In genomic region chr9:34400686-34401602, GRCh38 we compare ENCODE assay signal across 34 cellular contexts. TPM values are rescaled to one million over a fixed set of nuclear protein-coding genes. Genes with fewer than 3 reads are reported as not detected.
"Had no signal": no experiment of that assay in that cellular context is flagged by ENCODE, and none has a peak within 500 bp of the region (broad histone marks: within the 10 kb centered on the region; RNA-seq: fewer than 3 reads in every experiment).

No MANE protein-coding gene starts in this region.

- H3K36me3 Mint-ChIP-seq: activated naive CD8-positive, alpha-beta T cell treated with anti-CD3 and anti-CD28 coated beads for 36 hours had no signal

- H3K4me3 ChIP-seq: adrenal gland, body of pancreas, coronary artery, dorsolateral prefrontal cortex, esophagus squamous epithelium, gastroesophageal sphincter, heart right ventricle had no signal

- H3K4me1 Mint-ChIP-seq: activated CD4-positive, alpha-beta memory T cell treated with anti-CD3 and anti-CD28 coated beads, Interleukin-2, amount 10 ng/mL, durations not matched to agents 7 days and 5 days; activated CD4-positive, alpha-beta T cell treated with anti-CD3 and anti-CD28 coated beads, Interleukin-2, amount 10 ng/mL, durations not matched to agents 7 days and 5 days; activated naive CD4-positive, alpha-beta T cell treated with anti-CD3 and anti-CD28 coated beads, Interleukin-2, amount 50 U/mL, for 24 hours; activated naive CD8-positive, alpha-beta T cell treated with anti-CD3 and anti-CD28 coated beads for 36 hours; activated naive CD8-positive, alpha-beta T cell treated with anti-CD3 and anti-CD28 coated beads, Interleukin-2, amount 50 U/mL, for 24 hours had no signal

- H3K27me3 Mint-ChIP-seq: activated CD4-positive, alpha-beta memory T cell treated with anti-CD3 and anti-CD28 coated beads, Interleukin-2, amount 10 ng/mL, durations not matched to agents 7 days and 5 days; activated CD4-positive, alpha-beta T cell treated with anti-CD3 and anti-CD28 coated beads, Interleukin-2, amount 10 ng/mL, durations not matched to agents 7 days and 5 days; activated naive CD4-positive, alpha-beta T cell treated with anti-CD3 and anti-CD28 coated beads, Interleukin-2, amount 50 U/mL, for 24 hours; activated naive CD8-positive, alpha-beta T cell treated with anti-CD3 and anti-CD28 coated beads for 36 hours; activated naive CD8-positive, alpha-beta T cell treated with anti-CD3 and anti-CD28 coated beads, Interleukin-2, amount 50 U/mL, for 24 hours; dendritic cell treated with granulocyte-macrophage colony-stimulating factor and Interleukin-4, amounts not matched to agents 40 ng/mL and 50 ng/mL, for 4 days; effector memory CD8-positive, alpha-beta T cell had no signal

- H3K27ac ChIP-seq: adrenal gland, body of pancreas, coronary artery, epithelial cell of prostate, esophagus squamous epithelium, gastroesophageal sphincter, heart right ventricle had no signal

- H3K9me3 ChIP-seq: adrenal gland, body of pancreas, esophagus squamous epithelium, gastroesophageal sphincter, heart right ventricle had no signal

- H3K4me1 ChIP-seq: adrenal gland, body of pancreas, esophagus squamous epithelium had no signal

- ATAC-seq: activated naive CD8-positive, alpha-beta T cell treated with anti-CD3 and anti-CD28 coated beads, Interleukin-2, amount 50 U/mL, for 24 hours; body of pancreas; effector memory CD8-positive, alpha-beta T cell; gastroesophageal sphincter; heart right ventricle had no signal

- DNase-seq: activated CD4-positive, alpha-beta memory T cell treated with anti-CD3 and anti-CD28 coated beads, Interleukin-2, amount 10 ng/mL, durations not matched to agents 7 days and 5 days; activated CD4-positive, alpha-beta T cell treated with anti-CD3 and anti-CD28 coated beads for 1 hour; activated CD4-positive, alpha-beta T cell treated with anti-CD3 and anti-CD28 coated beads for 4 hours; activated CD4-positive, alpha-beta T cell treated with anti-CD3 and anti-CD28 coated beads, Interleukin-2, amount 10 ng/mL, durations not matched to agents 7 days and 5 days; activated CD4-positive, alpha-beta T cell treated with anti-CD3 and anti-CD28 coated beads, Interleukin-2, amount 50 U/mL, for 4 hours; activated effector memory CD4-positive, alpha-beta T cell treated with anti-CD3 and anti-CD28 coated beads, Interleukin-2, amount 50 U/mL, for 16 hours; activated naive CD4-positive, alpha-beta T cell treated with anti-CD3 and anti-CD28 coated beads for 36 hours; activated naive CD8-positive, alpha-beta T cell treated with anti-CD3 and anti-CD28 coated beads for 36 hours; activated naive CD8-positive, alpha-beta T cell treated with anti-CD3 and anti-CD28 coated beads, Interleukin-2, amount 50 U/mL, for 24 hours; activated T-cell treated with anti-CD3 and anti-CD28 coated beads, Interleukin-2, amount 50 U/mL, for 1 hour; activated T-cell treated with anti-CD3 and anti-CD28 coated beads, Interleukin-2, amount 50 U/mL, for 48 hours; adrenal gland; amygdala; aorta; body of pancreas; central memory CD4-positive, alpha-beta T cell; dorsolateral prefrontal cortex; effector memory CD8-positive, alpha-beta T cell; esophagus squamous epithelium; foreskin melanocyte; heart right ventricle; T-helper 2 cell had no signal

- H3K27ac Mint-ChIP-seq: activated CD4-positive, alpha-beta memory T cell treated with anti-CD3 and anti-CD28 coated beads, Interleukin-2, amount 10 ng/mL, durations not matched to agents 7 days and 5 days; activated CD4-positive, alpha-beta T cell treated with anti-CD3 and anti-CD28 coated beads, Interleukin-2, amount 10 ng/mL, durations not matched to agents 7 days and 5 days; activated naive CD4-positive, alpha-beta T cell treated with anti-CD3 and anti-CD28 coated beads for 36 hours; activated naive CD4-positive, alpha-beta T cell treated with anti-CD3 and anti-CD28 coated beads, Interleukin-2, amount 50 U/mL, for 24 hours; activated naive CD8-positive, alpha-beta T cell treated with anti-CD3 and anti-CD28 coated beads for 36 hours; activated naive CD8-positive, alpha-beta T cell treated with anti-CD3 and anti-CD28 coated beads, Interleukin-2, amount 50 U/mL, for 24 hours; activated T-helper 1 cell treated with anti-CD3 and anti-CD28 coated beads, Interleukin-12 subunit alpha, Interleukin-12 subunit beta, Interleukin-2, Interleukin-4 antibody, amounts not matched to agents 30 ng/mL and 10 ng/mL and 1 ng/mL, durations not matched to agents 14 hours and 24 hours and 36 hours; activated T-helper 2 cell treated with anti-CD3 and anti-CD28 coated beads, Interferon-gamma antibody, Interleukin-2, Interleukin-4, amounts not matched to agents 10 μg/mL and 5 μg/mL and 100 μg/mL, durations not matched to agents 14 hours and 24 hours and 36 hours; dendritic cell treated with granulocyte-macrophage colony-stimulating factor and Interleukin-4, amounts not matched to agents 40 ng/mL and 50 ng/mL, for 4 days; effector memory CD8-positive, alpha-beta T cell had no signal

- H3K27me3 ChIP-seq: adrenal gland, body of pancreas, dorsolateral prefrontal cortex, esophagus squamous epithelium, gastroesophageal sphincter, heart right ventricle had no signal

- H3K9me3 Mint-ChIP-seq: activated CD4-positive, alpha-beta memory T cell treated with anti-CD3 and anti-CD28 coated beads, Interleukin-2, amount 10 ng/mL, durations not matched to agents 7 days and 5 days; activated CD4-positive, alpha-beta T cell treated with anti-CD3 and anti-CD28 coated beads, Interleukin-2, amount 10 ng/mL, durations not matched to agents 7 days and 5 days; activated naive CD4-positive, alpha-beta T cell treated with anti-CD3 and anti-CD28 coated beads for 36 hours; activated naive CD4-positive, alpha-beta T cell treated with anti-CD3 and anti-CD28 coated beads, Interleukin-2, amount 50 U/mL, for 24 hours; activated naive CD8-positive, alpha-beta T cell treated with anti-CD3 and anti-CD28 coated beads for 36 hours; activated naive CD8-positive, alpha-beta T cell treated with anti-CD3 and anti-CD28 coated beads, Interleukin-2, amount 50 U/mL, for 24 hours; activated T-helper 1 cell treated with anti-CD3 and anti-CD28 coated beads, Interleukin-12 subunit alpha, Interleukin-12 subunit beta, Interleukin-2, Interleukin-4 antibody, amounts not matched to agents 30 ng/mL and 10 ng/mL and 1 ng/mL, durations not matched to agents 14 hours and 24 hours and 36 hours; activated T-helper 2 cell treated with anti-CD3 and anti-CD28 coated beads, Interferon-gamma antibody, Interleukin-2, Interleukin-4, amounts not matched to agents 10 μg/mL and 5 μg/mL and 100 μg/mL, durations not matched to agents 14 hours and 24 hours and 36 hours; dendritic cell treated with granulocyte-macrophage colony-stimulating factor and Interleukin-4, amounts not matched to agents 40 ng/mL and 50 ng/mL, for 4 days; effector memory CD8-positive, alpha-beta T cell had no signal

- H3K4me3 Mint-ChIP-seq: activated CD4-positive, alpha-beta memory T cell treated with anti-CD3 and anti-CD28 coated beads, Interleukin-2, amount 10 ng/mL, durations not matched to agents 7 days and 5 days; activated CD4-positive, alpha-beta T cell treated with anti-CD3 and anti-CD28 coated beads, Interleukin-2, amount 10 ng/mL, durations not matched to agents 7 days and 5 days; activated naive CD4-positive, alpha-beta T cell treated with anti-CD3 and anti-CD28 coated beads for 36 hours; activated naive CD4-positive, alpha-beta T cell treated with anti-CD3 and anti-CD28 coated beads, Interleukin-2, amount 50 U/mL, for 24 hours; activated naive CD8-positive, alpha-beta T cell treated with anti-CD3 and anti-CD28 coated beads for 36 hours; activated naive CD8-positive, alpha-beta T cell treated with anti-CD3 and anti-CD28 coated beads, Interleukin-2, amount 50 U/mL, for 24 hours; activated T-helper 1 cell treated with anti-CD3 and anti-CD28 coated beads, Interleukin-12 subunit alpha, Interleukin-12 subunit beta, Interleukin-2, Interleukin-4 antibody, amounts not matched to agents 30 ng/mL and 10 ng/mL and 1 ng/mL, durations not matched to agents 14 hours and 24 hours and 36 hours; dendritic cell treated with granulocyte-macrophage colony-stimulating factor and Interleukin-4, amounts not matched to agents 40 ng/mL and 50 ng/mL, for 4 days; effector memory CD8-positive, alpha-beta T cell had no signal

RNA-seq across cellular contexts. Expression of gene DNAI1, which starts 57.7 kb away (rescaled TPM):
- total RNA-seq: activated CD4-positive, alpha-beta memory T cell treated with anti-CD3 and anti-CD28 coated beads, Interleukin-2, amount 10 ng/mL, durations not matched to agents 7 days and 5 days; activated CD4-positive, alpha-beta T cell treated with anti-CD3 and anti-CD28 coated beads, Interleukin-2, amount 10 ng/mL, durations not matched to agents 7 days and 5 days; activated naive CD8-positive, alpha-beta T cell treated with anti-CD3 and anti-CD28 coated beads for 36 hours; activated T-helper 1 cell treated with anti-CD3 and anti-CD28 coated beads, Interleukin-12 subunit alpha, Interleukin-12 subunit beta, Interleukin-2, Interleukin-4 antibody, amounts not matched to agents 30 ng/mL and 10 ng/mL and 1 ng/mL, durations not matched to agents 14 hours and 24 hours and 36 hours; activated T-helper 2 cell treated with anti-CD3 and anti-CD28 coated beads, Interferon-gamma antibody, Interleukin-2, Interleukin-4, amounts not matched to agents 10 μg/mL and 5 μg/mL and 100 μg/mL, durations not matched to agents 14 hours and 24 hours and 36 hours; aorta; endothelial cell of umbilical vein; esophagus squamous epithelium; fibroblast of lung; gastroesophageal sphincter; glomerular endothelial cell; T-helper 1 cell treated with Interleukin-12 subunit alpha and Interleukin-12 subunit beta and Interleukin-4 antibody, amounts not matched to agents 30 ng/mL and 1 ng/mL, for 36 hours had no signal
- polyA plus RNA-seq: aorta, endothelial cell of umbilical vein, esophagus, fibroblast of lung had no signal
